In the genomic region with DNA sequence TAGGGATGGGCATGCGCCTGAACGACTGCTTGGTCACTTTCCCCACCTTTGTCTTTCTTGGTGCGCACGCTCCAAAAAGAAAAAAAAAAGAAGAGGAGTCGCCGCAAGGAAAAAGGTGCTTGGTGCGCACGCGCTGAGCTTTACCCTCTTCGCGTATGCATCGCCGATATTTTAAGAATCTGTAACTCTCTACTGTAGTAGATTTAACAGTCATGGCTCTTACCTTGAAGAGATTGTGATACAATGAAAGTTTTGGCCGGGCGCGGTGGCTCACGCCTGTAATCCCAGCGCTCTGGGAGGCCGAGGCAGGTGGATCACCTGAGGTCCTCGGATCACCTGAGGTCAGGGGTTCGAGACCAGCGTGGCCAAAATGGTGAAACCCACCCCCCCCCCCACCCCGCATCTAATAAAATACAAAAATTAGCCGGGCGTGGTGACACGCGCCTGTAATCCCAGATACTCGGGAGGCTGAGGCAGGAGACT, we compare ENCODE assay signal across 8 cellular contexts. TPM values are rescaled to one million over a fixed set of nuclear protein-coding genes. Genes with fewer than 3 reads are reported as not detected.
A peak's percentile ranks its signal among the peaks of the same experiment; 100 is the strongest.
DNase-seq lines count a peak whose midpoint lies in the region; ATAC-seq, FAIRE-seq and TF ChIP-seq lines count a peak whose summit lies in the region.

No MANE protein-coding gene starts in this region.

- H3K4me1 Mint-ChIP-seq in GM23338 = peaks cover 17% of the 10 kb centered on the region

- POLR2A ChIA-PET in GM10248 (lab: Yijun Ruan, JAX) = interaction anchor here (0.6 to 1.2 kb wide), 6 partner anchors 11 to 130 kb away, joined by 3 to 6 read pairs (median 4); partner anchors contain the start of genes MPDU1, POLR2A, SAT2 and TP53

- CTCF ChIA-PET in GM10248 (lab: Yijun Ruan, JAX) = interaction anchor here (1.0 to 9.0 kb wide), 8 partner anchors 9 to 324 kb away, joined by 3 to 68 read pairs (median 5); partner anchors contain the start of genes SAT2, SHBG, TP53 and WRAP53

- peaks cover 23% of the 10 kb centered on the region; the same call in 1 of the 2 replicates for H3F3A ChIP-seq in GM23338 (replicated peaks; ENCODE audit: low read depth)

- H3K27ac ChIP-seq in GM23338 (ENCODE audit: low read depth) (no peak overlapping the region), gastroesophageal sphincter (peak overlapping the region; percentile 86 to 98 (median 92)), skin epidermis (peak overlapping the region in 19 of 21 experiments; percentile 39 to 93 (median 76))

- H3K9me3 Mint-ChIP-seq in GM23338 = no peaks in the 10 kb centered on the region; the same call in 2 of the 3 replicates

- H3K4me1 ChIP-seq in GM23338 (ENCODE audit: insufficient read depth) (peaks cover 26% of the 10 kb centered on the region), gastroesophageal sphincter (peaks cover 0 to 43% (median 17%) of the 10 kb centered on the region in 3 donors)

- H3K27me3 ChIP-seq in GM23338 (ENCODE audit: insufficient read depth) (no peaks in the 10 kb centered on the region; the same call in 1 of the 2 replicates), gastroesophageal sphincter (no peaks in the 10 kb centered on the region)

- H3K27me3 Mint-ChIP-seq in GM23338 (ENCODE audit: insufficient read depth, low read depth, poor library complexity) = peaks cover 10% of the 10 kb centered on the region

- TF ChIP-seq CTCF in GM23338 (conservative IDR thresholded peaks at IDR 0.05; ENCODE audit: low read depth in 2 of 2) = no peak
- no peak for TF ChIP-seq CTCF in WI38 (IDR thresholded peaks at IDR 0.05; ENCODE audit: low read depth, low read length)
- TF ChIP-seq CTCF in gastroesophageal sphincter (IDR thresholded peaks at IDR 0.05) = no peak
- no peak for TF ChIP-seq CTCF in GM10248 (IDR thresholded peaks at IDR 0.05; ENCODE audit: control extremely low read depth, extremely low read depth, low read depth, missing control alignments)

- peaks cover 31% of the 10 kb centered on the region for H4K20me1 ChIP-seq in GM23338 (replicated peaks; ENCODE audit: insufficient read depth)

- TF ChIP-seq POLR2A in gastroesophageal sphincter (IDR thresholded peaks at IDR 0.05) (no peak), GM12891 (IDR thresholded peaks at IDR 0.05; ENCODE audit: low read depth, low read length) (no peak)

- peak overlapping the region; percentile 74; the same call in 1 of the 2 replicates for H2AFZ ChIP-seq in GM23338

- H3K9me2 ChIP-seq in GM23338 (ENCODE audit: insufficient read depth) = no peaks in the 10 kb centered on the region

- H3K4me2 ChIP-seq in GM23338 = peak overlapping the region; percentile 19

- ATAC-seq in GM23338 (no peak), gastroesophageal sphincter (no peak)

- DNase-seq in GM23338 (ENCODE audit: low spot score) (no peak), GM10248 (ENCODE audit: extremely low spot score) (no peak), GM12891 (ENCODE audit: insufficient read length, low spot score) (no peak), SKM-1 treated with dmso at 0.1 percent for 144 hours (lab: John Stamatoyannopoulos, UW; ENCODE audit: unreplicated experiment) (no peak), EL (no peak)

- H3K27ac Mint-ChIP-seq in GM23338 = peak overlapping the region; percentile 98

- no peak for TF ChIP-seq EP300 in gastroesophageal sphincter (IDR thresholded peaks at IDR 0.05)

- FAIRE-seq in GM12891 (lab: Jason Lieb, UNC) = no peak

- H3K36me3 ChIP-seq in GM23338 (ENCODE audit: insufficient read depth) = no peaks in the 10 kb centered on the region
- peaks cover 0 to 3% of the 10 kb centered on the region in 2 donors for H3K36me3 ChIP-seq in gastroesophageal sphincter

- peaks cover 39% of the 10 kb centered on the region for H3K79me2 ChIP-seq in GM23338 (replicated peaks; ENCODE audit: insufficient read depth)

- H3K4me3 Mint-ChIP-seq in GM23338 = peak overlapping the region; percentile 75

- H3K4me3 ChIP-seq in GM23338 (peak overlapping the region; percentile 37), WI38 (ENCODE audit: low read depth, low read length) (peak overlapping the region; percentile 53), gastroesophageal sphincter (peak overlapping the region; percentile 28 to 88), skin epidermis (peak overlapping the region; percentile 36 to 91 (median 75))

- H3K36me3 Mint-ChIP-seq in GM23338 (ENCODE audit: low read depth) = peaks cover 14% of the 10 kb centered on the region

- WGBS in gastroesophageal sphincter (ENCODE audit: low coverage in 1 of 2), 2 donors = 1 to 3% methylated on average over 7 to 17 of the region's 28 CpGs

- no peaks in the 10 kb centered on the region for H3K9me3 ChIP-seq in gastroesophageal sphincter

TF ChIP-seq in GM23338, 12 proteins besides CTCF, POLR2A, EP300 and RAD21 (continues in another document):
- no peak for TF ChIP-seq STAT1 (IDR thresholded peaks at IDR 0.05; ENCODE audit: unreplicated experiment)
- TF ChIP-seq ZNF114 (CRISPR knock-in tag; IDR thresholded peaks at IDR 0.05) = no peak
- TF ChIP-seq ETS1 (IDR thresholded peaks at IDR 0.05) = no peak
- no peak for TF ChIP-seq NANOG (IDR thresholded peaks at IDR 0.05; ENCODE audit: borderline replicate concordance)
- TF ChIP-seq ZNF331 (CRISPR knock-in tag; IDR thresholded peaks at IDR 0.05; ENCODE audit: low read depth) = no peak
- TF ChIP-seq POLR2AphosphoS5 (IDR thresholded peaks at IDR 0.05; ENCODE audit: low read depth) = no peak; the same call in none of the 2 replicates
- no peak for TF ChIP-seq CREB1 (CRISPR knock-in tag; IDR thresholded peaks at IDR 0.05; ENCODE audit: low read depth)
- no peak for TF ChIP-seq JUNB (IDR thresholded peaks at IDR 0.05; ENCODE audit: unreplicated experiment)

TF ChIP-seq in GM12891, 5 proteins besides CTCF, POLR2A, EP300 and RAD21:
- TF ChIP-seq TAF1 (IDR thresholded peaks at IDR 0.05; ENCODE audit: low read depth, low read length) (no peak), SPI1 (IDR thresholded peaks at IDR 0.05; ENCODE audit: low read depth, low read length) (no peak), PAX5 (IDR thresholded peaks at IDR 0.05; ENCODE audit: insufficient read depth, low read length, severe bottlenecking) (no peak), POU2F2 (IDR thresholded peaks at IDR 0.05; ENCODE audit: low read depth, low read length) (no peak), POLR2AphosphoS5 (IDR thresholded peaks at IDR 0.05; ENCODE audit: low read depth, low read length) (no peak)

RNA-seq across cellular contexts. Expression of gene FXR2, which starts 0.6 kb away (rescaled TPM):
- 20.3 and 24.4 TPM in 2 replicates for total RNA-seq in GM23338 (2014; rRNA removed; shearing (Covaris generic))
- 8.6 and 10.9 TPM in 2 replicates for polyA plus RNA-seq in GM23338 (2016; fragmentation: Nextera tagmentation; extraction: Ambion mirVana)
- 10 to 100 TPM; 39.3 to 54.6 (median 47.4) TPM for total RNA-seq in gastroesophageal sphincter
- polyA plus RNA-seq in GM12891 (2012; ENCODE audit: low read depth, missing spikeins) = 16.0 TPM

RNA-seq across cellular contexts. Expression of gene SAT2, which starts 12.3 kb away (rescaled TPM):
- total RNA-seq in GM23338 (2014; rRNA removed; shearing (Covaris generic)) = 52.7 and 56.7 TPM in 2 replicates
- polyA plus RNA-seq in GM23338 (2016; fragmentation: Nextera tagmentation; extraction: Ambion mirVana) = 69.4 and 74.4 TPM in 2 replicates
- total RNA-seq in gastroesophageal sphincter = 10 to 100 TPM; 50.6 to 72.3 (median 62.3) TPM
- polyA plus RNA-seq in GM12891 (2012; ENCODE audit: low read depth, missing spikeins) = 49.3 TPM

RNA-seq across cellular contexts. Expression of gene SHBG, which starts 14.6 kb away (rescaled TPM):
- 0.38 and 0.66 TPM in 2 replicates for total RNA-seq in GM23338 (2014; rRNA removed; shearing (Covaris generic))
- 0.48 and 0.90 TPM in 2 replicates for polyA plus RNA-seq in GM23338 (2016; fragmentation: Nextera tagmentation; extraction: Ambion mirVana)
- total RNA-seq in gastroesophageal sphincter = 1 to 10 TPM in 1 of 4 donors, under 1 TPM in 1, not detected in 2; 0.40 to 3.0 TPM
- 0.10 TPM for polyA plus RNA-seq in GM12891 (2012; ENCODE audit: low read depth, missing spikeins)

RNA-seq across cellular contexts. Expression of gene SOX15, which starts 25.4 kb away (rescaled TPM):
- 23.6 and 43.0 TPM in 2 replicates for total RNA-seq in GM23338 (2014; rRNA removed; shearing (Covaris generic))
- polyA plus RNA-seq in GM23338 (2016; fragmentation: Nextera tagmentation; extraction: Ambion mirVana) = 29.9 and 37.7 TPM in 2 replicates
- 1 to 10 TPM; 5.1 to 9.0 (median 5.9) TPM for total RNA-seq in gastroesophageal sphincter
- 1.0 TPM for polyA plus RNA-seq in GM12891 (2012; ENCODE audit: low read depth, missing spikeins)

RNA-seq across cellular contexts. Expression of gene MPDU1, which starts 31.7 kb away (rescaled TPM):
- 196 and 216 TPM in 2 replicates for total RNA-seq in GM23338 (2014; rRNA removed; shearing (Covaris generic))
- 65.1 and 65.8 TPM in 2 replicates for polyA plus RNA-seq in GM23338 (2016; fragmentation: Nextera tagmentation; extraction: Ambion mirVana)
- 10 to 100 TPM; 38.1 to 66.5 (median 51.2) TPM for total RNA-seq in gastroesophageal sphincter
- 46.6 TPM for polyA plus RNA-seq in GM12891 (2012; ENCODE audit: low read depth, missing spikeins)
